Comparison of ENCODE assay signal across 1 cellular context in the genomic region with DNA sequence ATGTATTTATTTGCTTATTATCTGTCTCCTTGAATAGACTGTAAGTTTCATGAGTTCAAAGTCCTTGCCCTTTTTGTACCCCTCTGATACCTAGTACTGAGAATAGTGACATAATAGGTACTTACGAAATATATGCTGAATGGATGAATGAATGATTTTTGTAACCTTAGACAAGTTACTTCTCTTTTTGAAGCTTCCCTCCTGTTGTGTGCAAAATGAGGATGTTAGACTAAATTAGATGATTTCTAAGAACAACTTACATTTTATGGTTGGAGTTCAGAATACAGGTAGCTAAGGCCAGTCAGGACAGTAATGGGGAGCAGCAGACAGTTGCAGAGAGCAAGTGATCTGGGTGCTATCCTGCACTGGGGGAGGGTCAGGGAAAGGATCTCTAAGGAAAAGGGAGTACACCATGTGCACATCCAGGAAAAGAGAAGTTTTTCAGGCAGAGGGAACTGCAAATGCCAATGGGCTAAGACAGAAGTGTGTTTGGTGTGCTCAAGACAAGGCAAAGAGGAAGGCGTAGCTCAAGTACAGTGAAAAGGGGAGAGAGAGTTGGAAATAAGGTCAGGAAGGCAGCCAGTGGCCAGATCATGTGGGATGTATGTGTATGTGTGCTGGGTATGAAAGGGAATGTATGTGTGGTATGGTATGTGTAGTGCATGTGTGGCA.
TF ChIP-seq lines count a peak whose summit lies in the region.

No MANE protein-coding gene starts in this region.

TF ChIP-seq in H1, 55 proteins besides CTCF, POLR2A, EP300 and RAD21:
- no peak for TF ChIP-seq FOSL1 (IDR thresholded peaks at IDR 0.05; ENCODE audit: insufficient read depth, low read depth, low read length)
- TF ChIP-seq TEAD4 (IDR thresholded peaks at IDR 0.05; ENCODE audit: low read depth, low read length) = no peak
- no peak for TF ChIP-seq KDM1A (IDR thresholded peaks at IDR 0.05; ENCODE audit: borderline replicate concordance, low read length)
- no peak for TF ChIP-seq MAFK (IDR thresholded peaks at IDR 0.05; ENCODE audit: low read depth, low read length)
- no peak for TF ChIP-seq KDM5A (IDR thresholded peaks at IDR 0.05; ENCODE audit: low read length)
